Comparison of ENCODE assay signal across 8 cellular contexts in genomic region chr1:39105061-39105840, GRCh38.
DNase-seq lines count a peak whose midpoint lies in the region; ATAC-seq and TF ChIP-seq lines count a peak whose summit lies in the region.

No MANE protein-coding gene starts in this region.

- peak overlapping the region; percentile 85 for H3K4me3 Mint-ChIP-seq in neural progenitor cell

- no peak for TF ChIP-seq CTCF in GM10248 (IDR thresholded peaks at IDR 0.05; ENCODE audit: control extremely low read depth, extremely low read depth, low read depth, missing control alignments)
- peak in 2 of 4 experiments; percentile 2 to 6 for TF ChIP-seq CTCF in gastroesophageal sphincter (IDR thresholded peaks at IDR 0.05)
- TF ChIP-seq CTCF in neural progenitor cell (IDR thresholded peaks at IDR 0.05), result no peak
- peak in 2 of 6 experiments; percentile 4 to 33 for TF ChIP-seq CTCF in upper lobe of left lung (IDR thresholded peaks at IDR 0.05)

- peak; percentile 78 for DNase-seq in GM10248 (ENCODE audit: extremely low spot score)
- DNase-seq in activated gamma-delta T cell (lab: John Stamatoyannopoulos, UW), result peak; percentile 34
- peak; percentile 83 for DNase-seq in neural progenitor cell (ENCODE audit: low spot score)
- DNase-seq in upper lobe of left lung, result peak; percentile 81 to 96
- DNase-seq in H4 (ENCODE audit: low spot score), result no peak

- H3K27ac ChIP-seq in gastroesophageal sphincter, result peak overlapping the region; percentile 73 to 98 (median 96)
- peak overlapping the region; percentile 97 for H3K27ac ChIP-seq in neural progenitor cell
- H3K27ac ChIP-seq in upper lobe of left lung, result peak overlapping the region; percentile 94 to 96 (median 96)

- 0% methylated on average over 5 of the region's 116 CpGs; no CpG with 5 or more reads in 1 of the 2 donors for WGBS in gastroesophageal sphincter (ENCODE audit: low coverage in 1 of 2), 2 donors
- WGBS in upper lobe of left lung, 2 donors, result 0 to 1% methylated on average over 34 to 58 of the region's 116 CpGs

- H3K36me3 ChIP-seq in gastroesophageal sphincter, result no peaks in the 10 kb centered on the region
- H3K36me3 ChIP-seq in neural progenitor cell, result no peaks in the 10 kb centered on the region
- H3K36me3 ChIP-seq in upper lobe of left lung, result no peaks in the 10 kb centered on the region

- H3K27ac Mint-ChIP-seq in neural progenitor cell, result no peak overlapping the region

- H3K9me3 ChIP-seq in gastroesophageal sphincter (no peaks in the 10 kb centered on the region), neural progenitor cell (ENCODE audit: low read depth) (no peaks in the 10 kb centered on the region), upper lobe of left lung (no peaks in the 10 kb centered on the region)

- POLR2A ChIA-PET in GM10248 (lab: Yijun Ruan, JAX), result no interaction called here

- peak overlapping the region; percentile 96 for H3K4me2 ChIP-seq in neural progenitor cell

- CTCF ChIA-PET in GM10248 (lab: Yijun Ruan, JAX), result interaction anchor here (1.4 to 3.2 kb wide), 4 partner anchors 59 to 154 kb away, joined by 3 to 17 read pairs (median 14); no protein-coding TSS in a partner anchor

- peaks cover 37% of the 10 kb centered on the region for H3K4me1 Mint-ChIP-seq in neural progenitor cell

- H3K9ac ChIP-seq in neural progenitor cell, result peak overlapping the region; percentile 69

- H3K79me2 ChIP-seq in neural progenitor cell (ENCODE audit: low read depth), result peaks cover 71% of the 10 kb centered on the region

- H3K36me3 Mint-ChIP-seq in neural progenitor cell, result peaks cover 2% of the 10 kb centered on the region

- peak; percentile 45 for ATAC-seq in HG02852 (IDR thresholded peaks at IDR 0.05; ENCODE audit: unreplicated experiment)
- ATAC-seq in gastroesophageal sphincter, result peak; percentile 90
- peak; percentile 73 to 91 for ATAC-seq in upper lobe of left lung (ENCODE audit: low FRiP score in 2 of 2)

- H2AFZ ChIP-seq in neural progenitor cell (replicated peaks), result no peak overlapping the region

- H3K4me1 ChIP-seq in gastroesophageal sphincter (peaks cover 12 to 69% (median 19%) of the 10 kb centered on the region in 3 donors), neural progenitor cell (peaks cover 41% of the 10 kb centered on the region), upper lobe of left lung (peaks cover 48 to 73% (median 59%) of the 10 kb centered on the region in 4 donors)

- H3K27me3 Mint-ChIP-seq in neural progenitor cell (ENCODE audit: insufficient read depth, low read depth), result peaks cover 3% of the 10 kb centered on the region

- H3F3A ChIP-seq in neural progenitor cell (ENCODE audit: low read depth), result peaks cover 57% of the 10 kb centered on the region

- H4K20me1 ChIP-seq in neural progenitor cell (ENCODE audit: low read depth), result peaks cover 30% of the 10 kb centered on the region

- H3K9me3 Mint-ChIP-seq in neural progenitor cell, result no peaks in the 10 kb centered on the region

- TF ChIP-seq POLR2A in gastroesophageal sphincter (IDR thresholded peaks at IDR 0.05), result peak; percentile 79 to 80
- peak in 3 of 4 donors; percentile 47 to 93 (median 82) for TF ChIP-seq POLR2A in upper lobe of left lung (IDR thresholded peaks at IDR 0.05)

- H3K4me3 ChIP-seq in gastroesophageal sphincter (peak overlapping the region; percentile 52 to 94), neural progenitor cell (peak overlapping the region; percentile 70), upper lobe of left lung (peak overlapping the region; percentile 32 to 96 (median 88))

- H3K27me3 ChIP-seq in gastroesophageal sphincter (no peaks in the 10 kb centered on the region), neural progenitor cell (no peaks in the 10 kb centered on the region), upper lobe of left lung (no peaks in the 10 kb centered on the region)

- TF ChIP-seq EP300 in gastroesophageal sphincter (IDR thresholded peaks at IDR 0.05) (no peak), upper lobe of left lung (IDR thresholded peaks at IDR 0.05) (no peak)

TF ChIP-seq in PFSK-1, 5 proteins besides CTCF, POLR2A, EP300 and RAD21:
- peak; percentile 33 for TF ChIP-seq FOXP2 (optimal IDR thresholded peaks at IDR 0.05; ENCODE audit: borderline replicate concordance, extremely low read depth, extremely low read length, insufficient read depth)
- TF ChIP-seq REST (IDR thresholded peaks at IDR 0.05; ENCODE audit: insufficient read depth in 1 of 2, low read depth in 2 of 2, low read length in 2 of 2), result no peak
- TF ChIP-seq TAF1 (IDR thresholded peaks at IDR 0.05; ENCODE audit: borderline replicate concordance, insufficient read depth, low read length), result no peak
- no peak for TF ChIP-seq SIN3A (IDR thresholded peaks at IDR 0.05; ENCODE audit: borderline replicate concordance, insufficient read depth, low read length)
- TF ChIP-seq POLR2AphosphoS5 (IDR thresholded peaks at IDR 0.05; ENCODE audit: low read depth, low read length), result no peak
TF ChIP-seq in PFSK-1: peak in this region for 1.
